Comparison of ENCODE assay signal across 20 cellular contexts in the genomic region with DNA sequence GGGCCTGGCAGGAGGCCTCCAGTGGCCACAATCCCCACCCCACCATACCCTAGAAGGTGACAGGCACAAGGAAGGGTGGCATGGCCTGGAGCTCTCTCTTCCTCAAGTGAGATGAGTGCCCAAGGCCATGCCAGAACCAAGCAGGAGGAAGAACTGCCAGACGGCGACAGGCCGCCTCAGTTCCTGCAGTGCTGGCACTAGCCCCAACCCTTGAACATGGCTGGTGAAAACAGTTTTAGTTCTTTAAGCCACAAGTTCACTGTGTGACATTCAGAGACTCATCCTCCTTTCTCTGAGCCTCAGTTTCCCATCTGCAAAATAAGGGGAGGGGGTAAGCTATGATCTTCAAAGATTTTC. TPM values are rescaled to one million over a fixed set of nuclear protein-coding genes. Genes with fewer than 3 reads are reported as not detected.
DNase-seq lines count a peak whose midpoint lies in the region; ATAC-seq and TF ChIP-seq lines count a peak whose summit lies in the region.
"Had no signal": no experiment of that assay in that cellular context is flagged by ENCODE, and none has a peak within 500 bp of the region (broad histone marks: within the 10 kb centered on the region; RNA-seq: fewer than 3 reads in every experiment).

No MANE protein-coding gene starts in this region.

- peaks cover 0 to 4% (median 0%) of the 10 kb centered on the region in 9 donors for H3K27me3 ChIP-seq in heart left ventricle
- H3K27me3 ChIP-seq in transverse colon: no peaks in the 10 kb centered on the region
- H3K27me3 ChIP-seq: right lobe of liver had no signal

- TF ChIP-seq EP300 in transverse colon (IDR thresholded peaks at IDR 0.05; ENCODE audit: low read depth): no peak

- ATAC-seq in heart left ventricle (peak in 3 of 4 donors; percentile 1 to 26 (median 21)), HG02970 (IDR thresholded peaks at IDR 0.05; ENCODE audit: low FRiP score, unreplicated experiment) (no peak)
- ATAC-seq: activated naive CD8-positive, alpha-beta T cell treated with anti-CD3 and anti-CD28 coated beads, Interleukin-2, amount 50 U/mL, for 24 hours; T-cell had no signal

- TF ChIP-seq POLR2A in heart left ventricle (IDR thresholded peaks at IDR 0.05) (no peak), transverse colon (IDR thresholded peaks at IDR 0.05) (no peak)

- 45 to 72% (median 63%) methylated on average over 2 to 3 of the region's 3 CpGs for WGBS in heart left ventricle, 4 donors
- 73% methylated on average over 3 of the region's 3 CpGs; no CpG with 5 or more reads in 1 of the 2 donors for WGBS in transverse colon (ENCODE audit: low coverage in 1 of 2), 2 donors

- TF ChIP-seq CTCF in heart left ventricle (IDR thresholded peaks at IDR 0.05) (no peak), transverse colon (IDR thresholded peaks at IDR 0.05) (no peak)

- peaks cover 0 to 39% (median 22%) of the 10 kb centered on the region in 12 donors for H3K4me1 ChIP-seq in heart left ventricle
- peaks cover 24 to 46% (median 31%) of the 10 kb centered on the region in 4 donors for H3K4me1 ChIP-seq in transverse colon
- H3K4me1 ChIP-seq: right lobe of liver had no signal

- H3K9me3 ChIP-seq in heart left ventricle (no peaks in the 10 kb centered on the region), transverse colon (no peaks in the 10 kb centered on the region)
- H3K9me3 ChIP-seq: right lobe of liver had no signal

- DNase-seq in cerebellar cortex (ENCODE audit: low spot score): peak; percentile 79
- no peak for DNase-seq in heart left ventricle
- DNase-seq in pons (ENCODE audit: low spot score): peak; percentile 40
- no peak for DNase-seq in transverse colon
- DNase-seq in hippocampal formation (lab: John Stamatoyannopoulos, UW): no peak
- no peak for DNase-seq in A172 (ENCODE audit: low spot score)
- DNase-seq: activated CD4-positive, alpha-beta T cell treated with anti-CD3 and anti-CD28 coated beads for 4 hours; activated naive CD8-positive, alpha-beta T cell treated with anti-CD3 and anti-CD28 coated beads, Interleukin-2, amount 50 U/mL, for 24 hours; CD8-positive, alpha-beta memory T cell; DMS79; erythroblast; KG1; NCI-H748 treated with DMSO at 0.1 percent for 48 hours; right lobe of liver; SHP77; T-cell had no signal

- intact Hi-C loops in heart left ventricle (cut with DNase I): loop anchor here in 2 of 10 donors (5.0 to 10.0 kb wide), 3 partner anchors 47 to 107 kb away; no protein-coding TSS in a partner anchor
- intact Hi-C loops in transverse colon (cut with DNase I; ENCODE audit: low total_unique reads): no loop called here

- no peak overlapping the region for H3K4me3 ChIP-seq in heart left ventricle
- H3K4me3 ChIP-seq in transverse colon: no peak overlapping the region
- H3K4me3 ChIP-seq: right lobe of liver had no signal

- peak overlapping the region in 11 of 12 donors; percentile 48 to 89 (median 65) for H3K27ac ChIP-seq in heart left ventricle
- peak overlapping the region; percentile 68 to 87 (median 79) for H3K27ac ChIP-seq in transverse colon
- H3K27ac ChIP-seq: right lobe of liver had no signal

- in situ Hi-C loops in transverse colon (cut with MboI; ENCODE audit: low pct_ligation_motif_present in 1 of 4, low pct_unique_long_range_greater_than_20kb in 1 of 4, low sequenced_read_pairs in 3 of 4): no loop called here

- H3K36me3 ChIP-seq in heart left ventricle: no peaks in the 10 kb centered on the region
- H3K36me3 ChIP-seq in transverse colon: no peaks in the 10 kb centered on the region
- H3K36me3 ChIP-seq: right lobe of liver had no signal

RNA-seq across cellular contexts. Expression of gene CHRDL2, which starts 9.8 kb away (rescaled TPM):
- total RNA-seq in heart left ventricle (10 to 100 TPM in 1 of 9 donors, 1 to 10 TPM in 8; 1.5 to 13.4 (median 3.4) TPM), transverse colon (10 to 100 TPM in 1 of 4 donors, 1 to 10 TPM in 3; 2.2 to 20.9 (median 4.0) TPM)
- polyA plus RNA-seq in heart left ventricle: 1 to 10 TPM; 1.5 to 4.4 TPM
- not detected in 2 replicates for total RNA-seq in A172 (2014; rRNA removed; shearing (Covaris generic))
- total RNA-seq: bronchial epithelial cell; CD8-positive, alpha-beta memory T cell; H7; HT-29 had no signal
- polyA plus RNA-seq: CD8-positive, alpha-beta memory T cell had no signal

RNA-seq across cellular contexts. Expression of gene RNF169, which starts 27.2 kb away (rescaled TPM):
- total RNA-seq in heart left ventricle: 10 to 100 TPM in 7 of 9 donors, 1 to 10 TPM in 2; 8.4 to 16.1 (median 10.7) TPM
- 1 to 10 TPM; 1.6 to 4.3 TPM for polyA plus RNA-seq in heart left ventricle
- total RNA-seq in transverse colon: 10 to 100 TPM; 15.1 to 22.4 (median 16.6) TPM
- 23.2 and 28.6 TPM in 2 replicates for total RNA-seq in A172 (2014; rRNA removed; shearing (Covaris generic))

Comparison
In these comparisons a context has a peak if more than half of its experiments do, and no peak if none do; other contexts are left out.
1. DNase-seq: peak in cerebellar cortex (single experiment) and pons (single experiment); none in heart left ventricle (0 of 5), transverse colon (single experiment), hippocampal formation (0 of 2) and A172 (single experiment).